6 cellular contexts compared by ENCODE assay signal in genomic region chrX:48666649-48667048, GRCh38. TPM values are rescaled to one million over a fixed set of nuclear protein-coding genes. Genes with fewer than 3 reads are reported as not detected.
"Had no signal": no experiment of that assay in that cellular context is flagged by ENCODE, and none has a peak within 500 bp of the region (broad histone marks: within the 10 kb centered on the region; RNA-seq: fewer than 3 reads in every experiment).

No MANE protein-coding gene starts in this region.

- H3K9me3 Mint-ChIP-seq: IgD-negative memory B cell had no signal

- H3K9ac ChIP-seq: GM23248 had no signal

- H3K27me3 Mint-ChIP-seq: IgD-negative memory B cell had no signal

- H3K36me3 Mint-ChIP-seq: IgD-negative memory B cell had no signal

- H3K4me3 Mint-ChIP-seq: IgD-negative memory B cell had no signal

- H3K4me3 ChIP-seq: GM23248 had no signal

- H2AFZ ChIP-seq: GM23248 had no signal

- DNase-seq: GOT3, H7, KG1 had no signal

- H3K27ac ChIP-seq: GM23248 had no signal

- FAIRE-seq: HTR-8/SVneo had no signal

- H3K27ac Mint-ChIP-seq: IgD-negative memory B cell had no signal

RNA-seq across cellular contexts. Expression of gene WAS, which starts 16.9 kb away (rescaled TPM):
- total RNA-seq: GM23248 had no signal
- polyA plus RNA-seq: GM23248 had no signal
